Comparison of ENCODE assay signal across 1 cellular context in the genomic region with DNA sequence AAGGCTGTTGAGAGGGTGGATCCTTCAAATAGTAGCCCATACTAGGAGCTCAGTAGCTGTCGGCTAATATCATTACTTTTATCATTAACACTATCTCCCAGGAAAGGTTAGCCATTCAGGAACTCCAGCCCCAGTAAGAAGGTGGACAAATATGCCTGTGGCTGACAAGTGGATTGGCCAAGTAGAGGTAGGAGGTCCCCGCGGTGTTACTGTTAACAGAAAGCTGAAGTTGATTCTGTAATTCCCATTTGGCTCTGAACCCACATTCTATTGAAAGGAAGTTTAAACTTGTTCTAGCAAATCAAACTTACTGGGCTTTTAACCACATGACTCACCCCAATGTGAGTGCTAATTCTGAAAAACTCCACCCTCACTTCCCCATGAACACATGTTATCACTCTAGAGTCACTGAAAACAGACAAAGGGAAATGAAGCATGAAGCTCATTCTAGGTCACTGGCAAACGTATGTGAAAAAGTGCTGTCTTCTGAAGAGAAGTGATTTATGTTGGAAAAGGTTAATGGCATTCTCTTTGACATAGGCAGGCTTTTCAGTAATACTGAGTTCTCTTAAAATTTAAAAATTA.
TF ChIP-seq lines count a peak whose summit lies in the region.

No MANE protein-coding gene starts in this region.

TF ChIP-seq in GM23338, 12 proteins besides CTCF, POLR2A, EP300 and RAD21 (continued from another document):
- TF ChIP-seq, protein P1, sequence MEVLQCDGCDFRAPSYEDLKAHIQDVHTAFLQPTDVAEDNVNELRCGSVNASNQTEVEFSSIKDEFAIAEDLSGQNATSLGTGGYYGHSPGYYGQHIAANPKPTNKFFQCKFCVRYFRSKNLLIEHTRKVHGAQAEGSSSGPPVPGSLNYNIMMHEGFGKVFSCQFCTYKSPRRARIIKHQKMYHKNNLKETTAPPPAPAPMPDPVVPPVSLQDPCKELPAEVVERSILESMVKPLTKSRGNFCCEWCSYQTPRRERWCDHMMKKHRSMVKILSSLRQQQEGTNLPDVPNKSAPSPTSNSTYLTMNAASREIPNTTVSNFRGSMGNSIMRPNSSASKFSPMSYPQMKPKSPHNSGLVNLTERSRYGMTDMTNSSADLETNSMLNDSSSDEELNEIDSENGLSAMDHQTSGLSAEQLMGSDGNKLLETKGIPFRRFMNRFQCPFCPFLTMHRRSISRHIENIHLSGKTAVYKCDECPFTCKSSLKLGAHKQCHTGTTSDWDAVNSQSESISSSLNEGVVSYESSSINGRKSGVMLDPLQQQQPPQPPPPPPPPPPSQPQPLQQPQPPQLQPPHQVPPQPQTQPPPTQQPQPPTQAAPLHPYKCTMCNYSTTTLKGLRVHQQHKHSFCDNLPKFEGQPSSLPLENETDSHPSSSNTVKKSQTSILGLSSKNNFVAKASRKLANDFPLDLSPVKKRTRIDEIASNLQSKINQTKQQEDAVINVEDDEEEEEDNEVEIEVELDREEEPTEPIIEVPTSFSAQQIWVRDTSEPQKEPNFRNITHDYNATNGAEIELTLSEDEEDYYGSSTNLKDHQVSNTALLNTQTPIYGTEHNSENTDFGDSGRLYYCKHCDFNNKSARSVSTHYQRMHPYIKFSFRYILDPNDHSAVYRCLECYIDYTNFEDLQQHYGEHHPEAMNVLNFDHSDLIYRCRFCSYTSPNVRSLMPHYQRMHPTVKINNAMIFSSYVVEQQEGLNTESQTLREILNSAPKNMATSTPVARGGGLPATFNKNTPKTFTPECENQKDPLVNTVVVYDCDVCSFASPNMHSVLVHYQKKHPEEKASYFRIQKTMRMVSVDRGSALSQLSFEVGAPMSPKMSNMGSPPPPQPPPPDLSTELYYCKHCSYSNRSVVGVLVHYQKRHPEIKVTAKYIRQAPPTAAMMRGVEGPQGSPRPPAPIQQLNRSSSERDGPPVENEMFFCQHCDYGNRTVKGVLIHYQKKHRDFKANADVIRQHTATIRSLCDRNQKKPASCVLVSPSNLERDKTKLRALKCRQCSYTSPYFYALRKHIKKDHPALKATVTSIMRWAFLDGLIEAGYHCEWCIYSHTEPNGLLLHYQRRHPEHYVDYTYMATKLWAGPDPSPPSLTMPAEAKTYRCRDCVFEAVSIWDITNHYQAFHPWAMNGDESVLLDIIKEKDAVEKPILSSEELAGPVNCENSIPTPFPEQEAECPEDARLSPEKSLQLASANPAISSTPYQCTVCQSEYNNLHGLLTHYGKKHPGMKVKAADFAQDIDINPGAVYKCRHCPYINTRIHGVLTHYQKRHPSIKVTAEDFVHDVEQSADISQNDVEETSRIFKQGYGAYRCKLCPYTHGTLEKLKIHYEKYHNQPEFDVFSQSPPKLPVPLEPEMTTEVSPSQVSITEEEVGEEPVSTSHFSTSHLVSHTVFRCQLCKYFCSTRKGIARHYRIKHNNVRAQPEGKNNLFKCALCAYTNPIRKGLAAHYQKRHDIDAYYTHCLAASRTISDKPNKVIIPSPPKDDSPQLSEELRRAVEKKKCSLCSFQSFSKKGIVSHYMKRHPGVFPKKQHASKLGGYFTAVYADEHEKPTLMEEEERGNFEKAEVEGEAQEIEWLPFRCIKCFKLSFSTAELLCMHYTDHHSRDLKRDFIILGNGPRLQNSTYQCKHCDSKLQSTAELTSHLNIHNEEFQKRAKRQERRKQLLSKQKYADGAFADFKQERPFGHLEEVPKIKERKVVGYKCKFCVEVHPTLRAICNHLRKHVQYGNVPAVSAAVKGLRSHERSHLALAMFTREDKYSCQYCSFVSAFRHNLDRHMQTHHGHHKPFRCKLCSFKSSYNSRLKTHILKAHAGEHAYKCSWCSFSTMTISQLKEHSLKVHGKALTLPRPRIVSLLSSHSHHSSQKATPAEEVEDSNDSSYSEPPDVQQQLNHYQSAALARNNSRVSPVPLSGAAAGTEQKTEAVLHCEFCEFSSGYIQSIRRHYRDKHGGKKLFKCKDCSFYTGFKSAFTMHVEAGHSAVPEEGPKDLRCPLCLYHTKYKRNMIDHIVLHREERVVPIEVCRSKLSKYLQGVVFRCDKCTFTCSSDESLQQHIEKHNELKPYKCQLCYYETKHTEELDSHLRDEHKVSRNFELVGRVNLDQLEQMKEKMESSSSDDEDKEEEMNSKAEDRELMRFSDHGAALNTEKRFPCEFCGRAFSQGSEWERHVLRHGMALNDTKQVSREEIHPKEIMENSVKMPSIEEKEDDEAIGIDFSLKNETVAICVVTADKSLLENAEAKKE (CRISPR knock-in tag; IDR thresholded peaks at IDR 0.05), result no peak
- no peak for TF ChIP-seq ZNF331 (CRISPR knock-in tag; IDR thresholded peaks at IDR 0.05; ENCODE audit: low read depth)
- no peak for TF ChIP-seq STAT1 (IDR thresholded peaks at IDR 0.05; ENCODE audit: unreplicated experiment)
